In the genomic region with DNA sequence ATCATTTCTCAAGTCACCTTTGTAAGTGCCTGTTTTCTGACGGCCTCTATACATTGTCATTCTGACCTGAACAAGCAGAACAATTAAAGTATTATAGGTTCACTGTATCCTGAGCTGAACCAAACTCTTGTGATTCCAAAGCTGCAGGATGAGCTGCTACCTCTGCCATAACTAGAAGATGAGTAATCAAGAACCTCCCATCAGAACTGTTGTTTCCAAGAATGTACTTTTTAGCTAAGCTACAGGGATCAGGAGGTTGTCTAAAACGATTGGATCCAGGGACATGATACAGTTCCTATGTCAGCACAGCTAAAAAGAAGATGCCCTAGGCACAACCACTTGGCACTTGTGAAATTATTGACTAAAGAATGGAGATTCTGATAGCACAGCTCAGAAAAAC, we compare ENCODE assay signal across 20 cellular contexts.
DNase-seq lines count a peak whose midpoint lies in the region; TF ChIP-seq lines count a peak whose summit lies in the region.
"Had no signal": no experiment of that assay in that cellular context is flagged by ENCODE, and none has a peak within 500 bp of the region (broad histone marks: within the 10 kb centered on the region; RNA-seq: fewer than 3 reads in every experiment).

No MANE protein-coding gene starts in this region.

- no peaks in the 10 kb centered on the region for H3K9me3 ChIP-seq in adipocyte (ENCODE audit: control insufficient read depth, low read length)
- no peaks in the 10 kb centered on the region for H3K9me3 ChIP-seq in MG63
- H3K9me3 ChIP-seq: BLaER1, tibial nerve had no signal

- H3K27me3 ChIP-seq in adipocyte (replicated peaks; ENCODE audit: control insufficient read depth, insufficient read depth, low read length) (no peaks in the 10 kb centered on the region), MG63 (no peaks in the 10 kb centered on the region; the same call in 1 of the 2 replicates)
- H3K27me3 ChIP-seq: BLaER1, tibial nerve had no signal

- peak overlapping the region; percentile 2; the same call in 1 of the 2 replicates for H3K4me3 Mint-ChIP-seq in HFFc6
- H3K4me3 Mint-ChIP-seq: activated CD4-positive, alpha-beta T cell treated with anti-CD3 and anti-CD28 coated beads for 36 hours; activated CD8-positive, alpha-beta memory T cell treated with anti-CD3 and anti-CD28 coated beads, Interleukin-2, amount 10 ng/mL, durations not matched to agents 7 days and 5 days; central memory CD8-positive, alpha-beta T cell; naive B cell; stimulated activated naive CD8-positive, alpha-beta T cell treated with anti-CD3 and anti-CD28 coated beads, Interleukin-15, Interleukin-2, amounts not matched to agents 100 ng/mL and 50 ng/mL, for 24 hours had no signal

- no peak overlapping the region for H3K9ac ChIP-seq in adipocyte (ENCODE audit: low read length)
- H3K9ac ChIP-seq: BLaER1 had no signal

- no peak overlapping the region for H3K4me3 ChIP-seq in adipocyte (ENCODE audit: low read length)
- H3K4me3 ChIP-seq in fibroblast of villous mesenchyme (ENCODE audit: low read depth, low read length), result no peak overlapping the region
- H3K4me3 ChIP-seq in MG63, result no peak overlapping the region
- H3K4me3 ChIP-seq: BLaER1, lung, PC-9, tibial nerve had no signal

- no peaks in the 10 kb centered on the region for H3K9me3 Mint-ChIP-seq in HFFc6
- H3K9me3 Mint-ChIP-seq: activated T-helper 2 cell treated with anti-CD3 and anti-CD28 coated beads, Interferon-gamma antibody, Interleukin-2, Interleukin-4, amounts not matched to agents 10 μg/mL and 5 μg/mL and 100 μg/mL, durations not matched to agents 14 hours and 24 hours and 36 hours; central memory CD8-positive, alpha-beta T cell; naive B cell; stimulated activated naive CD8-positive, alpha-beta T cell treated with anti-CD3 and anti-CD28 coated beads, Interleukin-15, Interleukin-2, amounts not matched to agents 100 ng/mL and 50 ng/mL, for 24 hours had no signal

- TF ChIP-seq CTCF in HFFc6 (IDR thresholded peaks at IDR 0.05) (no peak), fibroblast of villous mesenchyme (IDR thresholded peaks at IDR 0.05; ENCODE audit: insufficient read depth, low read depth, low read length) (no peak)

- peaks cover 54% of the 10 kb centered on the region for H3K4me1 Mint-ChIP-seq in HFFc6 (ENCODE audit: low read depth)
- H3K4me1 Mint-ChIP-seq: activated CD4-positive, alpha-beta T cell treated with anti-CD3 and anti-CD28 coated beads for 36 hours; activated CD8-positive, alpha-beta memory T cell treated with anti-CD3 and anti-CD28 coated beads, Interleukin-2, amount 10 ng/mL, durations not matched to agents 7 days and 5 days; central memory CD8-positive, alpha-beta T cell; naive B cell had no signal

- H3K27ac Mint-ChIP-seq in HFFc6, result peak overlapping the region; percentile 78
- H3K27ac Mint-ChIP-seq: activated CD4-positive, alpha-beta T cell treated with anti-CD3 and anti-CD28 coated beads for 36 hours; activated CD8-positive, alpha-beta memory T cell treated with anti-CD3 and anti-CD28 coated beads, Interleukin-2, amount 10 ng/mL, durations not matched to agents 7 days and 5 days; activated T-helper 2 cell treated with anti-CD3 and anti-CD28 coated beads, Interferon-gamma antibody, Interleukin-2, Interleukin-4, amounts not matched to agents 10 μg/mL and 5 μg/mL and 100 μg/mL, durations not matched to agents 14 hours and 24 hours and 36 hours; naive B cell; stimulated activated naive CD8-positive, alpha-beta T cell treated with anti-CD3 and anti-CD28 coated beads, Interleukin-15, Interleukin-2, amounts not matched to agents 100 ng/mL and 50 ng/mL, for 24 hours had no signal

- H3K27me3 Mint-ChIP-seq in HFFc6 (ENCODE audit: insufficient read depth), result no peaks in the 10 kb centered on the region
- H3K27me3 Mint-ChIP-seq: activated CD4-positive, alpha-beta T cell treated with anti-CD3 and anti-CD28 coated beads for 36 hours; central memory CD8-positive, alpha-beta T cell had no signal

- H3K4me1 ChIP-seq in adipocyte (ENCODE audit: control insufficient read depth, insufficient read depth, low read length), result peaks cover 13% of the 10 kb centered on the region
- H3K4me1 ChIP-seq: BLaER1, tibial nerve had no signal

- DNase-seq in HFFc6 (peak; percentile 51), adipocyte (ENCODE audit: low read depth) (peak; percentile 0), fibroblast of villous mesenchyme (ENCODE audit: low read depth) (peak; percentile 14), MG63 (no peak), NCI-H1105 (lab: John Stamatoyannopoulos, UW) (no peak), SK-N-DZ (ENCODE audit: low spot score) (no peak)
- no peak for DNase-seq in stimulated activated CD8-positive, alpha-beta memory T cell treated with anti-CD3 and anti-CD28 coated beads, Interleukin-4, amount 100 ng/mL, for 48 hours
- DNase-seq: activated CD4-positive, alpha-beta T cell treated with anti-CD3 and anti-CD28 coated beads for 36 hours; activated CD8-positive, alpha-beta memory T cell treated with anti-CD3 and anti-CD28 coated beads, Interleukin-2, amount 10 ng/mL, durations not matched to agents 7 days and 5 days; naive B cell; NCI-H1694; NCI-H2227 treated with DMSO at 0.1 percent for 48 hours; PC-9; stimulated activated CD4-positive, alpha-beta T cell treated with anti-CD3 and anti-CD28 coated beads, Interleukin-1b, Interleukin-23, amount 100 ng/mL, for 48 hours had no signal

- no peaks in the 10 kb centered on the region for H3K36me3 Mint-ChIP-seq in HFFc6 (ENCODE audit: low read depth)
- H3K36me3 Mint-ChIP-seq: activated CD8-positive, alpha-beta memory T cell treated with anti-CD3 and anti-CD28 coated beads, Interleukin-2, amount 10 ng/mL, durations not matched to agents 7 days and 5 days; naive B cell had no signal

- no peaks in the 10 kb centered on the region for H3K36me3 ChIP-seq in adipocyte (ENCODE audit: control insufficient read depth, insufficient read depth, low read length, severe bottlenecking)
- no peaks in the 10 kb centered on the region for H3K36me3 ChIP-seq in MG63
- H3K36me3 ChIP-seq: BLaER1, tibial nerve had no signal

Comparison
In these comparisons a context has a peak if more than half of its experiments do, and no peak if none do; other contexts are left out.
1. DNase-seq: peak in HFFc6 (single experiment), adipocyte (single experiment) and fibroblast of villous mesenchyme (single experiment); none in stimulated activated CD8-positive, alpha-beta memory T cell treated with anti-CD3 and anti-CD28 coated beads, Interleukin-4, amount 100 ng/mL, for 48 hours (single experiment), MG63 (single experiment), NCI-H1105 (single experiment) and SK-N-DZ (single experiment).